ENCODE assay signal across 10 cellular contexts in the genomic region with DNA sequence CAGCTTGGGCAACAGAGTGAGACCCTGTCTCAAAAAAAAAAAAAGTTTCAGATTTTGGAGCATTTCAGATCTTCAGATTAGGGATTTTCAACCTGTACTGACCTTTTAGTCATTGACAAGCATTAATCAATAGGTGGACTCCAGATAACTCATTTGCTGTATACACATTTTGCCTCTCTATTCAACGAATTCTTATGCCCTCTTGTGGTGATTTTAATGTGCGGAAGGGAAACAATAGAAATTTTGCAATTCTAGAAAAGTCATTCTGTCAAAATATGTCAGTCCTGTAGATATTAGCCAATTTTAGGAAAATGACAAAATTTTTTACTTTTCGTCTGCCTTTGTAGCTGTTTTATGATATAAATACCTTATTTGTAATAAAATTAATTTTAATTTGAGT. TPM values are rescaled to one million over a fixed set of nuclear protein-coding genes. Genes with fewer than 3 reads are reported as not detected.
DNase-seq lines count a peak whose midpoint lies in the region; ATAC-seq, FAIRE-seq and TF ChIP-seq lines count a peak whose summit lies in the region.
"Had no signal": no experiment of that assay in that cellular context is flagged by ENCODE, and none has a peak within 500 bp of the region (broad histone marks: within the 10 kb centered on the region; RNA-seq: fewer than 3 reads in every experiment).

No MANE protein-coding gene starts in this region.

- H3K9ac ChIP-seq in GM12878 (ENCODE audit: control insufficient read depth, insufficient read depth, low read length) (no peak overlapping the region), smooth muscle cell (ENCODE audit: low read depth) (no peak overlapping the region)

- TF ChIP-seq POLR2A in GM12878 (IDR thresholded peaks at IDR 0.05; ENCODE audit: low read depth, low read length), result no peak

- no peaks in the 10 kb centered on the region for H3K79me2 ChIP-seq in GM12878 (ENCODE audit: control insufficient read depth, insufficient read depth, low read length)
- H3K79me2 ChIP-seq in smooth muscle cell (ENCODE audit: low read depth), result no peaks in the 10 kb centered on the region

- no peak overlapping the region for H3K4me3 ChIP-seq in GM12878
- H3K4me3 ChIP-seq in smooth muscle cell, result no peak overlapping the region
- H3K4me3 ChIP-seq: gastroesophageal sphincter had no signal

- SMC1A ChIA-PET in GM12878 (lab: Charles Lee; ENCODE audit: uncharacterized antibody, unreplicated experiment), result interaction anchor here (1.0 to 1.3 kb wide), 3 partner anchors 9 to 364 kb away, joined by 3 read pairs; no protein-coding TSS in a partner anchor

- DNase-seq in NCI-H748 (lab: John Stamatoyannopoulos, UW; ENCODE audit: unreplicated experiment) (peak; percentile 39), NCI-H748 treated with DMSO at 0.1 percent for 48 hours (lab: John Stamatoyannopoulos, UW) (no peak), MV-4-11 (lab: John Stamatoyannopoulos, UW) (peak; percentile 51), GM12878 (ENCODE audit: low read depth, low spot score) (no peak), smooth muscle cell (lab: John Stamatoyannopoulos, UW; ENCODE audit: unreplicated experiment) (no peak), urothelium cell line (ENCODE audit: low spot score) (no peak)
- DNase-seq in activated CD4-positive, alpha-beta T cell treated with anti-CD3 and anti-CD28 coated beads for 1 hour, result no peak
- DNase-seq: activated CD4-positive, alpha-beta T cell treated with anti-CD3 and anti-CD28 coated beads, Interleukin-2, amount 50 U/mL, for 4 hours had no signal

- TF ChIP-seq RAD21 in GM12878 (IDR thresholded peaks at IDR 0.05; ENCODE audit: insufficient read depth, low read depth, low read length), result peak; percentile 56

- WGBS in GM12878 (ENCODE audit: insufficient coverage, insufficient replicate concordance, low lambda C conversion rate, missing lambda C conversion rate), result 0% methylated on average over 3 of the region's 3 CpGs
- WGBS in smooth muscle cell (ENCODE audit: low lambda C conversion rate), result 46% methylated on average over 3 of the region's 3 CpGs

- H3K27me3 ChIP-seq in GM12878 (replicated peaks in 1 of 2; ENCODE audit: control insufficient read depth in 2 of 2, insufficient read depth in 2 of 2, low read length in 1 of 2) (no peaks in the 10 kb centered on the region; a peak in 2 of 4 replicates), smooth muscle cell (ENCODE audit: low read depth) (no peaks in the 10 kb centered on the region)

- H3K27ac ChIP-seq in GM12878 (ENCODE audit: control insufficient read depth, insufficient read depth), result no peak overlapping the region
- H3K27ac ChIP-seq in smooth muscle cell (ENCODE audit: low read depth), result no peak overlapping the region
- H3K27ac ChIP-seq: gastroesophageal sphincter had no signal

- H3K9me3 ChIP-seq in GM12878 (replicated peaks; ENCODE audit: control insufficient read depth, insufficient read depth, low read length) (no peaks in the 10 kb centered on the region), smooth muscle cell (replicated peaks; ENCODE audit: low read depth) (no peaks in the 10 kb centered on the region)
- H3K9me3 ChIP-seq: gastroesophageal sphincter had no signal

- in situ Hi-C loops in GM12878 (cut with MboI), result loop anchor here (5.0 kb wide), 1 partner anchor 189 kb away; no protein-coding TSS in a partner anchor

- RAD21 ChIA-PET in GM12878 (lab: Charles Lee; ENCODE audit: unreplicated experiment), result interaction anchor here (1.0 kb wide), 1 partner anchor 186 kb away, joined by 3 read pairs; no protein-coding TSS in a partner anchor

- CTCF ChIA-PET in GM12878 (lab: Yijun Ruan, JAX), result interaction anchor here (0.8 to 1.4 kb wide), 5 partner anchors 9 to 202 kb away, joined by 3 to 6 read pairs (median 4); no protein-coding TSS in a partner anchor

- BruUV-seq in GM12878 (replicated peaks; lab: Mats Ljungman, UMichigan), result no TSS peak

- POLR2A ChIA-PET in GM12878 (lab: Charles Lee), result no interaction called here

- intact Hi-C loops in GM12878 (cut with micrococcal nuclease; ENCODE audit: unreplicated experiment), result loop anchor here (1.0 kb wide), 2 partner anchors 186 to 204 kb away; no protein-coding TSS in a partner anchor

- H3K4me2 ChIP-seq in GM12878 (ENCODE audit: control insufficient read depth, insufficient read depth), result no peak overlapping the region
- no peak overlapping the region for H3K4me2 ChIP-seq in smooth muscle cell

- no peak for TF ChIP-seq EP300 in GM12878 (IDR thresholded peaks at IDR 0.05; ENCODE audit: borderline replicate concordance in 1 of 2, control insufficient read depth in 1 of 2, low read depth in 2 of 2, low read length in 2 of 2)

- H2AFZ ChIP-seq in GM12878 (ENCODE audit: control insufficient read depth, low read depth, low read length), result no peak overlapping the region
- no peak overlapping the region for H2AFZ ChIP-seq in smooth muscle cell (ENCODE audit: low read depth)

- no peaks in the 10 kb centered on the region for H4K20me1 ChIP-seq in GM12878 (ENCODE audit: control insufficient read depth, insufficient read depth)
- no peaks in the 10 kb centered on the region for H4K20me1 ChIP-seq in smooth muscle cell (ENCODE audit: low read depth)

- H3F3A ChIP-seq in smooth muscle cell (ENCODE audit: low read depth), result no peaks in the 10 kb centered on the region

- H3K36me3 ChIP-seq in GM12878 (ENCODE audit: control insufficient read depth in 2 of 2, insufficient read depth in 2 of 2, low read length in 1 of 2), result no peaks in the 10 kb centered on the region
- H3K36me3 ChIP-seq in smooth muscle cell (ENCODE audit: low read depth), result no peaks in the 10 kb centered on the region
- H3K36me3 ChIP-seq: gastroesophageal sphincter had no signal

- TF ChIP-seq CTCF in GM12878 (IDR thresholded peaks at IDR 0.05 in 2 of 3, conservative IDR thresholded peaks at IDR 0.05 in 1 of 3; ENCODE audit: control insufficient read depth in 2 of 3, extremely low read depth in 1 of 3, insufficient read depth in 1 of 3, low read depth in 3 of 3, low read length in 3 of 3) (peak; percentile 39 to 57 (median 48)), smooth muscle cell (IDR thresholded peaks at IDR 0.05; ENCODE audit: borderline replicate concordance, insufficient read depth, poor library complexity, severe bottlenecking) (peak; percentile 66)

- ATAC-seq in GM12878 (peak; percentile 63), HG03571 (IDR thresholded peaks at IDR 0.05; ENCODE audit: unreplicated experiment) (no peak)
- ATAC-seq: gastroesophageal sphincter had no signal

- H3K4me1 ChIP-seq in GM12878 (ENCODE audit: control insufficient read depth, insufficient read depth, low read length) (no peaks in the 10 kb centered on the region), smooth muscle cell (ENCODE audit: low read depth) (no peaks in the 10 kb centered on the region)
- H3K4me1 ChIP-seq: gastroesophageal sphincter had no signal

- no peak for FAIRE-seq in GM12878 (lab: Jason Lieb, UNC)
- no peak for FAIRE-seq in urothelium cell line (lab: Jason Lieb, UNC)

RNA-seq across cellular contexts. Expression of a gene that starts 11.6 kb away (rescaled TPM):
- total RNA-seq in GM12878 (2013; cell fraction: nucleolus; rRNA removed), result not detected in 2 replicates
- not detected in 2 replicates for total RNA-seq in GM12878 (2014; rRNA removed)
- total RNA-seq in GM12878 (2014; rRNA removed; fragmentation: Illumina TruSeq; extraction: Trizol), result not detected in 2 replicates
- not detected in 2 replicates for total RNA-seq in GM12878 (2021)
- polyA plus RNA-seq in GM12878 (2011; ENCODE audit: low read depth), result not detected
- polyA plus RNA-seq in GM12878 (2011; rRNA removed), result not detected in 2 replicates
- not detected in 2 replicates for polyA plus RNA-seq in GM12878 (2011; cell fraction: cytosol; rRNA removed)
- polyA plus RNA-seq in GM12878 (2011; cell fraction: nucleus; rRNA removed), result not detected in 2 replicates
- not detected in 2 replicates for polyA plus RNA-seq in GM12878 (2012)
- polyA plus RNA-seq in GM12878 (2014; fragmentation: Illumina TruSeq; extraction: Trizol), result not detected in 2 replicates
- polyA plus RNA-seq in GM12878 (2014; fragmentation: Nextera tagmentation; extraction: Ambion mirVana), result not detected
- polyA plus RNA-seq in GM12878 (2014; rRNA removed), result not detected in 2 replicates
- not detected for polyA plus RNA-seq in GM12878 (2016; fragmentation: Nextera tagmentation; extraction: Ambion mirVana)
- polyA minus RNA-seq in GM12878 (2011; rRNA and poly(A)+ RNA removed), result not detected in 2 replicates
- not detected in 2 replicates for polyA minus RNA-seq in GM12878 (2011; cell fraction: cytosol; rRNA and poly(A)+ RNA removed)
- not detected in 2 replicates for polyA minus RNA-seq in GM12878 (2011; cell fraction: nucleus; rRNA and poly(A)+ RNA removed)
- total RNA-seq in smooth muscle cell, result not detected in 2 replicates
- polyA plus RNA-seq in smooth muscle cell, result not detected in 2 replicates
- total RNA-seq: gastroesophageal sphincter had no signal

RNA-seq across cellular contexts. Expression of a gene that starts 27.6 kb away (rescaled TPM):
- not detected in 2 replicates for total RNA-seq in GM12878 (2013; cell fraction: nucleolus; rRNA removed)
- total RNA-seq in GM12878 (2014; rRNA removed) (not detected in 2 replicates), GM12878 (2014; rRNA removed; fragmentation: Illumina TruSeq; extraction: Trizol) (not detected in 2 replicates), GM12878 (2021) (not detected in 2 replicates), smooth muscle cell (not detected in 2 replicates)
- not detected for polyA plus RNA-seq in GM12878 (2011; ENCODE audit: low read depth)
- polyA plus RNA-seq in GM12878 (2011; rRNA removed) (0.03 and 0.10 TPM in 2 replicates), GM12878 (2014; fragmentation: Illumina TruSeq; extraction: Trizol) (not detected in 2 replicates), GM12878 (2014; fragmentation: Nextera tagmentation; extraction: Ambion mirVana) (not detected), GM12878 (2014; rRNA removed) (not detected in 2 replicates), GM12878 (2016; fragmentation: Nextera tagmentation; extraction: Ambion mirVana) (not detected), smooth muscle cell (not detected in 2 replicates)
- polyA plus RNA-seq in GM12878 (2011; cell fraction: cytosol; rRNA removed), result 0.06 TPM in 1 of 2 replicates, not detected in the other
- polyA plus RNA-seq in GM12878 (2011; cell fraction: nucleus; rRNA removed), result not detected in 2 replicates
- not detected in 2 replicates for polyA plus RNA-seq in GM12878 (2012)
- not detected in 2 replicates for polyA minus RNA-seq in GM12878 (2011; rRNA and poly(A)+ RNA removed)
- not detected in 2 replicates for polyA minus RNA-seq in GM12878 (2011; cell fraction: cytosol; rRNA and poly(A)+ RNA removed)
- polyA minus RNA-seq in GM12878 (2011; cell fraction: nucleus; rRNA and poly(A)+ RNA removed), result not detected in 2 replicates

RNA-seq across cellular contexts. Expression of a gene that starts 28.9 kb away (rescaled TPM):
- total RNA-seq in GM12878 (2013; cell fraction: nucleolus; rRNA removed), result not detected in 2 replicates
- total RNA-seq in GM12878 (2014; rRNA removed) (not detected in 2 replicates), GM12878 (2014; rRNA removed; fragmentation: Illumina TruSeq; extraction: Trizol) (not detected in 2 replicates), GM12878 (2021) (not detected in 2 replicates), smooth muscle cell (not detected in 2 replicates)
- not detected for polyA plus RNA-seq in GM12878 (2011; ENCODE audit: low read depth)
- polyA plus RNA-seq in GM12878 (2011; rRNA removed) (not detected in 2 replicates), GM12878 (2014; fragmentation: Illumina TruSeq; extraction: Trizol) (not detected in 2 replicates), GM12878 (2014; fragmentation: Nextera tagmentation; extraction: Ambion mirVana) (not detected), GM12878 (2014; rRNA removed) (not detected in 2 replicates), GM12878 (2016; fragmentation: Nextera tagmentation; extraction: Ambion mirVana) (not detected), smooth muscle cell (not detected in 2 replicates)
- not detected in 2 replicates for polyA plus RNA-seq in GM12878 (2011; cell fraction: cytosol; rRNA removed)
- polyA plus RNA-seq in GM12878 (2011; cell fraction: nucleus; rRNA removed), result not detected in 2 replicates
- not detected in 2 replicates for polyA plus RNA-seq in GM12878 (2012)
- not detected in 2 replicates for polyA minus RNA-seq in GM12878 (2011; rRNA and poly(A)+ RNA removed)
- polyA minus RNA-seq in GM12878 (2011; cell fraction: cytosol; rRNA and poly(A)+ RNA removed), result not detected in 2 replicates
- polyA minus RNA-seq in GM12878 (2011; cell fraction: nucleus; rRNA and poly(A)+ RNA removed), result not detected in 2 replicates
- total RNA-seq: gastroesophageal sphincter had no signal

RNA-seq across cellular contexts. Expression of a gene that starts 40.3 kb away (rescaled TPM):
- not detected in 2 replicates for total RNA-seq in GM12878 (2013; cell fraction: nucleolus; rRNA removed)
- total RNA-seq in GM12878 (2014; rRNA removed), result not detected in 2 replicates
- total RNA-seq in GM12878 (2014; rRNA removed; fragmentation: Illumina TruSeq; extraction: Trizol), result not detected in 2 replicates
- not detected in 2 replicates for total RNA-seq in GM12878 (2021)
- not detected for polyA plus RNA-seq in GM12878 (2011; ENCODE audit: low read depth)
- polyA plus RNA-seq in GM12878 (2011; rRNA removed), result not detected in 2 replicates
- not detected in 2 replicates for polyA plus RNA-seq in GM12878 (2011; cell fraction: cytosol; rRNA removed)
- not detected in 2 replicates for polyA plus RNA-seq in GM12878 (2011; cell fraction: nucleus; rRNA removed)
- polyA plus RNA-seq in GM12878 (2012), result not detected in 2 replicates
- not detected in 2 replicates for polyA plus RNA-seq in GM12878 (2014; fragmentation: Illumina TruSeq; extraction: Trizol)
- not detected for polyA plus RNA-seq in GM12878 (2014; fragmentation: Nextera tagmentation; extraction: Ambion mirVana)
- polyA plus RNA-seq in GM12878 (2014; rRNA removed), result not detected in 2 replicates
- polyA plus RNA-seq in GM12878 (2016; fragmentation: Nextera tagmentation; extraction: Ambion mirVana), result not detected
- polyA minus RNA-seq in GM12878 (2011; rRNA and poly(A)+ RNA removed), result not detected in 2 replicates
- not detected in 2 replicates for polyA minus RNA-seq in GM12878 (2011; cell fraction: cytosol; rRNA and poly(A)+ RNA removed)
- not detected in 2 replicates for polyA minus RNA-seq in GM12878 (2011; cell fraction: nucleus; rRNA and poly(A)+ RNA removed)
- total RNA-seq in smooth muscle cell, result not detected in 2 replicates
- polyA plus RNA-seq in smooth muscle cell, result not detected in 2 replicates

Comparison
In these comparisons a context has a peak if more than half of its experiments do, and no peak if none do; other contexts are left out.
1. DNase-seq: peak in NCI-H748 (single experiment) and MV-4-11 (single experiment); none in NCI-H748 treated with DMSO at 0.1 percent for 48 hours (single experiment), GM12878 (single experiment), smooth muscle cell (single experiment), activated CD4-positive, alpha-beta T cell treated with anti-CD3 and anti-CD28 coated beads for 1 hour (single experiment) and urothelium cell line (single experiment).